8 cellular contexts compared by ENCODE assay signal in the genomic region with DNA sequence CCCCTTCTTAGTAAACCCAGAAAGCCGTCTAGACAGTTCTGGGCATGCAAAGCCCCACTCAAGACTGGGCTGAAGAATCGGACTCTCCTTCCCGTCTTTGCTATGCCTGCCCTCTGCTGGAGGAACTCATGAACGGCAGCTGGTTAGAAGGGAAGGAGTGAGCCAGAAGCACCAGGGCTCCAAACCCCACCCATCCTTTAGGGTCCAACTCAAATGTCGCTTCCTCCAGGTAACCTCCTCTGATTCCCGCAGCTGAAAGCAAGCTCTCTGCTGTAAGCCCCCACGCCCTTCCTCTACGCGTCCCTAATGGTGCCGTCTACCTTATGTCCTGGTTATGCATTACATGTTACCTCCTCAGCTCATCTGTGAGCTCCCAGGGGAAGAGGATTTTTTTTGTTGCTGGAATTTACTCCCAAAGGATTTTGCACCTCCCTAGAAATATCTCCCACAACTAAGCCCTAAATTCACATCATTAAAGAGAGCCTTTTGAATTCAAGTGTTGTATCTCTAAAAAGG. TPM values are rescaled to one million over a fixed set of nuclear protein-coding genes. Genes with fewer than 3 reads are reported as not detected.
A peak's percentile ranks its signal among the peaks of the same experiment; 100 is the strongest.
DNase-seq lines count a peak whose midpoint lies in the region; ATAC-seq and TF ChIP-seq lines count a peak whose summit lies in the region.

No MANE protein-coding gene starts in this region.

- ATAC-seq in HG03175 (IDR thresholded peaks at IDR 0.05; ENCODE audit: unreplicated experiment), result peak; percentile 76
- ATAC-seq in activated CD4-positive, alpha-beta T cell treated with anti-CD3 and anti-CD28 coated beads for 36 hours, result peak; percentile 94
- ATAC-seq in left lung, result peak; percentile 99
- ATAC-seq in HG03432 (IDR thresholded peaks at IDR 0.05; ENCODE audit: unreplicated experiment), result no peak

- TF ChIP-seq CTCF in GM06990 (IDR thresholded peaks at IDR 0.05; ENCODE audit: insufficient read depth, low read length, poor library complexity, severe bottlenecking), result peak; percentile 94
- TF ChIP-seq CTCF in choroid plexus epithelial cell (conservative IDR thresholded peaks at IDR 0.05; ENCODE audit: low read depth, low read length), result peak; percentile 96
- peak; percentile 69 to 86 for TF ChIP-seq CTCF in left lung (IDR thresholded peaks at IDR 0.05)

- DNase-seq in GM06990 (ENCODE audit: extremely low read depth, insufficient read length) (peak; percentile 52), NCI-H510A (lab: John Stamatoyannopoulos, UW) (peak; percentile 62), choroid plexus epithelial cell (ENCODE audit: low read depth) (peak; percentile 84), left lung (peak in 1 of 2 donors; percentile 69)
- peak; percentile 85 for DNase-seq in activated CD4-positive, alpha-beta T cell treated with anti-CD3 and anti-CD28 coated beads for 36 hours
- DNase-seq in stimulated activated CD4-positive, alpha-beta T cell treated with anti-CD3 and anti-CD28 coated beads, Interleukin-4, amount 100 ng/mL, for 48 hours (ENCODE audit: low read depth in 2 of 2), result peak; percentile 60 to 67

- no peaks in the 10 kb centered on the region for H3K9me3 ChIP-seq in left lung

- H3K36me3 Mint-ChIP-seq in activated CD4-positive, alpha-beta T cell treated with anti-CD3 and anti-CD28 coated beads for 36 hours (ENCODE audit: low read depth), result no peaks in the 10 kb centered on the region

- CTCF ChIA-PET in activated CD4-positive, alpha-beta T cell treated with anti-CD3 and anti-CD28 coated beads for 36 hours (lab: Charles Lee), result interaction anchor here (0.7 to 6.1 kb wide), 27 partner anchors 9 to 1003 kb away, joined by 3 to 138 read pairs (median 4); partner anchors contain the start of gene SLC4A8

- H3K27ac Mint-ChIP-seq in activated CD4-positive, alpha-beta T cell treated with anti-CD3 and anti-CD28 coated beads for 36 hours, result no peak overlapping the region

- intact Hi-C loops in activated CD4-positive, alpha-beta T cell treated with anti-CD3 and anti-CD28 coated beads for 36 hours (cut with DNase I, micrococcal nuclease), result loop anchor here (1.0 to 5.0 kb wide), 5 partner anchors 107 to 343 kb away; no protein-coding TSS in a partner anchor
- intact Hi-C loops in left lung (cut with DNase I), result loop anchor here in 1 of 2 donors (5.0 to 10.0 kb wide), 2 partner anchors 110 to 263 kb away; partner anchors contain the start of gene SLC4A8

- no peak overlapping the region for H3K4me3 Mint-ChIP-seq in activated CD4-positive, alpha-beta T cell treated with anti-CD3 and anti-CD28 coated beads for 36 hours

- H3K4me1 Mint-ChIP-seq in activated CD4-positive, alpha-beta T cell treated with anti-CD3 and anti-CD28 coated beads for 36 hours, result peaks cover 6% of the 10 kb centered on the region

- peaks cover 0 to 5% of the 10 kb centered on the region in 2 donors for H3K4me1 ChIP-seq in left lung

- no peaks in the 10 kb centered on the region for H3K9me3 Mint-ChIP-seq in activated CD4-positive, alpha-beta T cell treated with anti-CD3 and anti-CD28 coated beads for 36 hours (ENCODE audit: low read depth)

- H3K27ac ChIP-seq in left lung, result no peak overlapping the region

- H3K27me3 Mint-ChIP-seq in activated CD4-positive, alpha-beta T cell treated with anti-CD3 and anti-CD28 coated beads for 36 hours, result peaks cover 2% of the 10 kb centered on the region

- H3K27me3 ChIP-seq in GM06990 (replicated peaks; ENCODE audit: control insufficient read depth, insufficient read depth, low read length), result no peaks in the 10 kb centered on the region; the same call in 1 of the 2 replicates
- peaks cover 0 to 49% of the 10 kb centered on the region in 2 donors for H3K27me3 ChIP-seq in left lung

- H3K4me3 ChIP-seq in GM06990 (replicated peaks; ENCODE audit: low read depth, low read length) (no peak overlapping the region), choroid plexus epithelial cell (ENCODE audit: low read depth, low read length) (no peak overlapping the region), left lung (no peak overlapping the region)

- POLR2A ChIA-PET in activated CD4-positive, alpha-beta T cell treated with anti-CD3 and anti-CD28 coated beads for 36 hours (lab: Charles Lee), result interaction anchor here (0.9 kb wide), 1 partner anchor 11 kb away, joined by 3 read pairs; no protein-coding TSS in a partner anchor

- no peaks in the 10 kb centered on the region for H3K36me3 ChIP-seq in GM06990 (ENCODE audit: control insufficient read depth, insufficient read depth, low read length)
- H3K36me3 ChIP-seq in left lung, result no peaks in the 10 kb centered on the region

RNA-seq across cellular contexts. Expression of gene SCN8A, which starts 59.0 kb away (rescaled TPM):
- total RNA-seq in activated CD4-positive, alpha-beta T cell treated with anti-CD3 and anti-CD28 coated beads for 36 hours, result 1 to 10 TPM in 1 of 2 experiments, under 1 TPM in 1; 0.69 to 1.0 TPM
- under 1 TPM; 0.26 to 0.29 TPM for total RNA-seq in left lung
